16 cellular contexts compared by ENCODE assay signal in the genomic region with DNA sequence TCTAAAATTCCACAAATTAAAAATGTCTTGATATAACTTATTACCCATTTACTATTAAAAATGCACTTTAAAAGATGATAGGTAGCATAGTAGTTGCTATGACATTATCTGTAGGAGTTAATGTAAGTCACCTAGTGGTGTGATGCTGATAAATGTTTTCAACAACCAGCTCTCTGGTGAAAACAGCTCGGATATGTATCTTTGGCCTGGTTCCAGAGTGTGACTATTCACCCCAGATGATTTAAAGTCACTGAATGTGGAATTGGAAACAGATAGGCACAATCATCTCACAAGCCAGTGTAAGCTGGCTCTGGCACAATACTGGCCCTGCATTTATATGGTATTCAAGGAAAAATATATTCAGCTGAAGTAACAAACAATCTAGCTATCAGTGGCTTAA. TPM values are rescaled to one million over a fixed set of nuclear protein-coding genes. Genes with fewer than 3 reads are reported as not detected.
DNase-seq lines count a peak whose midpoint lies in the region; ATAC-seq, FAIRE-seq and TF ChIP-seq lines count a peak whose summit lies in the region.
"Had no signal": no experiment of that assay in that cellular context is flagged by ENCODE, and none has a peak within 500 bp of the region (broad histone marks: within the 10 kb centered on the region; RNA-seq: fewer than 3 reads in every experiment).

No MANE protein-coding gene starts in this region.

- TF ChIP-seq CTCF in bronchial epithelial cell (IDR thresholded peaks at IDR 0.05; ENCODE audit: insufficient read depth, low read length, severe bottlenecking): no peak

- H3K27ac Mint-ChIP-seq in activated CD4-positive, alpha-beta T cell treated with anti-CD3 and anti-CD28 coated beads, Interleukin-2, amount 10 ng/mL, durations not matched to agents 24 days and 14 days: no peak overlapping the region
- H3K27ac Mint-ChIP-seq: CD4-positive, alpha-beta T cell; progenitor cell of endocrine pancreas; stimulated activated naive CD8-positive, alpha-beta T cell treated with anti-CD3 and anti-CD28 coated beads, Interleukin-15, Interleukin-2, amounts not matched to agents 100 ng/mL and 50 ng/mL, for 24 hours had no signal

- intact Hi-C loops in activated CD4-positive, alpha-beta T cell treated with anti-CD3 and anti-CD28 coated beads, Interleukin-2, amount 10 ng/mL, durations not matched to agents 24 days and 14 days (cut with micrococcal nuclease): no loop called here
- intact Hi-C loops in cardiac septum (cut with DNase I): no loop called here

- H3K4me1 Mint-ChIP-seq in activated CD4-positive, alpha-beta T cell treated with anti-CD3 and anti-CD28 coated beads, Interleukin-2, amount 10 ng/mL, durations not matched to agents 24 days and 14 days: no peaks in the 10 kb centered on the region

- no peak overlapping the region for H3K4me3 Mint-ChIP-seq in activated CD4-positive, alpha-beta T cell treated with anti-CD3 and anti-CD28 coated beads, Interleukin-2, amount 10 ng/mL, durations not matched to agents 24 days and 14 days
- H3K4me3 Mint-ChIP-seq: CD4-positive, alpha-beta T cell; stimulated activated naive CD8-positive, alpha-beta T cell treated with anti-CD3 and anti-CD28 coated beads, Interleukin-15, Interleukin-2, amounts not matched to agents 100 ng/mL and 50 ng/mL, for 24 hours had no signal

- DNase-seq in ELR (ENCODE audit: low read depth) (peak; percentile 59), NCI-H446 (lab: John Stamatoyannopoulos, UW) (peak; percentile 9 to 77), bronchial epithelial cell (ENCODE audit: low read depth) (peak; percentile 37), lung microvascular endothelial cell (ENCODE audit: low read depth in 2 of 2) (peak; percentile 16 to 82), cardiac septum (ENCODE audit: low spot score) (no peak)
- no peak for DNase-seq in activated CD4-positive, alpha-beta T cell treated with anti-CD3 and anti-CD28 coated beads, Interleukin-2, amount 10 ng/mL, durations not matched to agents 24 days and 14 days
- DNase-seq: activated CD8-positive, alpha-beta memory T cell treated with anti-CD3 and anti-CD28 coated beads, Interleukin-2, amount 50 U/mL, for 4 hours; amygdala; CD4-positive, alpha-beta T cell; mucosa of descending colon; stimulated activated CD4-positive, alpha-beta T cell treated with anti-CD3 and anti-CD28 coated beads, Interleukin-4, amount 100 ng/mL, for 4 hours; WERI-Rb-1 had no signal

- FAIRE-seq in bronchial epithelial cell (lab: Jason Lieb, UNC): no peak

- H3K9me3 Mint-ChIP-seq in activated CD4-positive, alpha-beta T cell treated with anti-CD3 and anti-CD28 coated beads, Interleukin-2, amount 10 ng/mL, durations not matched to agents 24 days and 14 days: peaks cover 6% of the 10 kb centered on the region
- H3K9me3 Mint-ChIP-seq: CD4-positive, alpha-beta T cell had no signal

- no peaks in the 10 kb centered on the region for H3K27me3 ChIP-seq in bronchial epithelial cell (ENCODE audit: control insufficient read depth, insufficient read depth, low read length)

- no peak overlapping the region for H3K4me3 ChIP-seq in bronchial epithelial cell (ENCODE audit: low read depth, low read length)
- H3K4me3 ChIP-seq: mucosa of descending colon had no signal

- H3K36me3 Mint-ChIP-seq in activated CD4-positive, alpha-beta T cell treated with anti-CD3 and anti-CD28 coated beads, Interleukin-2, amount 10 ng/mL, durations not matched to agents 24 days and 14 days (ENCODE audit: low read depth): no peaks in the 10 kb centered on the region

- H3K27me3 Mint-ChIP-seq in activated CD4-positive, alpha-beta T cell treated with anti-CD3 and anti-CD28 coated beads, Interleukin-2, amount 10 ng/mL, durations not matched to agents 24 days and 14 days: no peaks in the 10 kb centered on the region
- H3K27me3 Mint-ChIP-seq: CD4-positive, alpha-beta T cell; progenitor cell of endocrine pancreas; stimulated activated naive CD8-positive, alpha-beta T cell treated with anti-CD3 and anti-CD28 coated beads, Interleukin-15, Interleukin-2, amounts not matched to agents 100 ng/mL and 50 ng/mL, for 24 hours had no signal

- ATAC-seq in GM19467 (IDR thresholded peaks at IDR 0.05; ENCODE audit: unreplicated experiment) (no peak), GM19351 (IDR thresholded peaks at IDR 0.05; ENCODE audit: unreplicated experiment) (no peak)
- ATAC-seq: mucosa of descending colon had no signal

- no peaks in the 10 kb centered on the region for H3K36me3 ChIP-seq in bronchial epithelial cell (ENCODE audit: control insufficient read depth, insufficient read depth, low read length)
- H3K36me3 ChIP-seq: WERI-Rb-1 had no signal

RNA-seq across cellular contexts. Expression of gene CCDC196, which starts 9.2 kb away (rescaled TPM):
- not detected in 2 replicates for total RNA-seq in bronchial epithelial cell
- total RNA-seq in lung microvascular endothelial cell: not detected in 2 replicates
- total RNA-seq in activated CD4-positive, alpha-beta T cell treated with anti-CD3 and anti-CD28 coated beads, Interleukin-2, amount 10 ng/mL, durations not matched to agents 24 days and 14 days: not detected in 2 replicates
- not detected for total RNA-seq in cardiac septum
- total RNA-seq: CD4-positive, alpha-beta T cell; progenitor cell of endocrine pancreas had no signal

RNA-seq across cellular contexts. Expression of gene GPHN, which starts 31.0 kb away (rescaled TPM):
- total RNA-seq in bronchial epithelial cell (11.8 and 12.9 TPM in 2 replicates), lung microvascular endothelial cell (7.1 and 11.3 TPM in 2 replicates), cardiac septum (27.7 TPM)
- total RNA-seq in activated CD4-positive, alpha-beta T cell treated with anti-CD3 and anti-CD28 coated beads, Interleukin-2, amount 10 ng/mL, durations not matched to agents 24 days and 14 days: 44.4 and 46.8 TPM in 2 replicates

Comparison
In these comparisons a context has a peak if more than half of its experiments do, and no peak if none do; other contexts are left out.
1. DNase-seq: peak in ELR (single experiment), NCI-H446 (2 of 2), bronchial epithelial cell (single experiment) and lung microvascular endothelial cell (2 of 2); none in activated CD4-positive, alpha-beta T cell treated with anti-CD3 and anti-CD28 coated beads, Interleukin-2, amount 10 ng/mL, durations not matched to agents 24 days and 14 days (single experiment) and cardiac septum (single experiment).